Comparison of ENCODE assay signal across 1 cellular context in genomic region chr19:10870501-10870954, GRCh38.
TF ChIP-seq lines count a peak whose summit lies in the region.

No MANE protein-coding gene starts in this region.

TF ChIP-seq in K562, 482 proteins besides CTCF, POLR2A, EP300 and RAD21 (continued from another document and continues in another):
- TF ChIP-seq NR0B1 (IDR thresholded peaks at IDR 0.05; ENCODE audit: partially characterized antibody) (no peak), ZNF431 (CRISPR knock-in tag; IDR thresholded peaks at IDR 0.05) (no peak), RNF219 (CRISPR knock-in tag; IDR thresholded peaks at IDR 0.05) (no peak), FOXP1 (CRISPR knock-in tag; IDR thresholded peaks at IDR 0.05) (no peak), MTA1 (IDR thresholded peaks at IDR 0.05; ENCODE audit: borderline replicate concordance) (no peak), CEBPG (CRISPR knock-in tag; IDR thresholded peaks at IDR 0.05) (no peak), CEBPG (tag; conservative IDR thresholded peaks at IDR 0.05 in 1 of 2, IDR thresholded peaks at IDR 0.05 in 1 of 2) (no peak), DPF2 (IDR thresholded peaks at IDR 0.05) (peak; percentile 90), TCFL5 (CRISPR knock-in tag; conservative IDR thresholded peaks at IDR 0.05) (no peak), PCBP1 (IDR thresholded peaks at IDR 0.05; ENCODE audit: low read depth, low read length, poor library complexity, severe bottlenecking) (no peak), ATF1 (CRISPR knock-in tag; IDR thresholded peaks at IDR 0.05) (no peak), ATF1 (tag; IDR thresholded peaks at IDR 0.05) (no peak), PML (IDR thresholded peaks at IDR 0.05; ENCODE audit: low read length) (no peak), RFX7 (CRISPR knock-in tag; IDR thresholded peaks at IDR 0.05) (no peak), RBM14 (IDR thresholded peaks at IDR 0.05; ENCODE audit: borderline replicate concordance, insufficient read depth, low read depth, low read length) (no peak), NR2C1 (IDR thresholded peaks at IDR 0.05) (peak; percentile 51; the same call in 1 of the 2 replicates), NR2C1 (tag; IDR thresholded peaks at IDR 0.05) (peak; percentile 52; the same call in 1 of the 2 replicates), KAT7 (CRISPR knock-in tag; IDR thresholded peaks at IDR 0.05; ENCODE audit: borderline replicate concordance) (no peak; the same call in 1 of the 2 replicates), ZBTB7A (IDR thresholded peaks at IDR 0.05; ENCODE audit: borderline replicate concordance, control insufficient read depth, low read depth, low read length) (peak; percentile 80; the same call in 1 of the 2 replicates), FOXK1 (CRISPR knock-in tag; IDR thresholded peaks at IDR 0.05; ENCODE audit: borderline replicate concordance) (no peak), NR2C2 (CRISPR knock-in tag; IDR thresholded peaks at IDR 0.05) (no peak), NR2C2 (tag; IDR thresholded peaks at IDR 0.05) (peak; percentile 64; the same call in 1 of the 2 replicates), ZNF384 (IDR thresholded peaks at IDR 0.05; ENCODE audit: low read depth, low read length) (peak; percentile 42; the same call in 1 of the 2 replicates), STAT5A (IDR thresholded peaks at IDR 0.05; ENCODE audit: borderline replicate concordance, low read length) (no peak), SMAD3 (CRISPR knock-in tag; conservative IDR thresholded peaks at IDR 0.05) (no peak), SP2 (IDR thresholded peaks at IDR 0.05; ENCODE audit: extremely low read depth, low read depth, low read length, poor library complexity, severe bottlenecking) (no peak), POLR2B (IDR thresholded peaks at IDR 0.05; ENCODE audit: low read depth, partially characterized antibody) (peak; percentile 70), KDM2B (CRISPR knock-in tag; IDR thresholded peaks at IDR 0.05) (no peak), ZNF133 (CRISPR knock-in tag; IDR thresholded peaks at IDR 0.05) (no peak), PHTF2 (CRISPR knock-in tag; IDR thresholded peaks at IDR 0.05) (no peak), ARID1B (IDR thresholded peaks at IDR 0.05) (peak; percentile 80), RB1 (IDR thresholded peaks at IDR 0.05; ENCODE audit: low read depth) (no peak), ZNF668 (CRISPR knock-in tag; IDR thresholded peaks at IDR 0.05) (no peak), POLR2AphosphoS5 (IDR thresholded peaks at IDR 0.05; ENCODE audit: control insufficient read depth, insufficient read depth, low read depth, low read length) (peak; percentile 61), AFF1 (IDR thresholded peaks at IDR 0.05; ENCODE audit: low read depth in 1 of 2, partially characterized antibody in 2 of 2) (peak in 1 of 2 experiments; percentile 35)
- TF ChIP-seq, protein P1, sequence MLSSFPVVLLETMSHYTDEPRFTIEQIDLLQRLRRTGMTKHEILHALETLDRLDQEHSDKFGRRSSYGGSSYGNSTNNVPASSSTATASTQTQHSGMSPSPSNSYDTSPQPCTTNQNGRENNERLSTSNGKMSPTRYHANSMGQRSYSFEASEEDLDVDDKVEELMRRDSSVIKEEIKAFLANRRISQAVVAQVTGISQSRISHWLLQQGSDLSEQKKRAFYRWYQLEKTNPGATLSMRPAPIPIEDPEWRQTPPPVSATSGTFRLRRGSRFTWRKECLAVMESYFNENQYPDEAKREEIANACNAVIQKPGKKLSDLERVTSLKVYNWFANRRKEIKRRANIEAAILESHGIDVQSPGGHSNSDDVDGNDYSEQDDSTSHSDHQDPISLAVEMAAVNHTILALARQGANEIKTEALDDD (IDR thresholded peaks at IDR 0.05): no peak
- TF ChIP-seq, protein P2, sequence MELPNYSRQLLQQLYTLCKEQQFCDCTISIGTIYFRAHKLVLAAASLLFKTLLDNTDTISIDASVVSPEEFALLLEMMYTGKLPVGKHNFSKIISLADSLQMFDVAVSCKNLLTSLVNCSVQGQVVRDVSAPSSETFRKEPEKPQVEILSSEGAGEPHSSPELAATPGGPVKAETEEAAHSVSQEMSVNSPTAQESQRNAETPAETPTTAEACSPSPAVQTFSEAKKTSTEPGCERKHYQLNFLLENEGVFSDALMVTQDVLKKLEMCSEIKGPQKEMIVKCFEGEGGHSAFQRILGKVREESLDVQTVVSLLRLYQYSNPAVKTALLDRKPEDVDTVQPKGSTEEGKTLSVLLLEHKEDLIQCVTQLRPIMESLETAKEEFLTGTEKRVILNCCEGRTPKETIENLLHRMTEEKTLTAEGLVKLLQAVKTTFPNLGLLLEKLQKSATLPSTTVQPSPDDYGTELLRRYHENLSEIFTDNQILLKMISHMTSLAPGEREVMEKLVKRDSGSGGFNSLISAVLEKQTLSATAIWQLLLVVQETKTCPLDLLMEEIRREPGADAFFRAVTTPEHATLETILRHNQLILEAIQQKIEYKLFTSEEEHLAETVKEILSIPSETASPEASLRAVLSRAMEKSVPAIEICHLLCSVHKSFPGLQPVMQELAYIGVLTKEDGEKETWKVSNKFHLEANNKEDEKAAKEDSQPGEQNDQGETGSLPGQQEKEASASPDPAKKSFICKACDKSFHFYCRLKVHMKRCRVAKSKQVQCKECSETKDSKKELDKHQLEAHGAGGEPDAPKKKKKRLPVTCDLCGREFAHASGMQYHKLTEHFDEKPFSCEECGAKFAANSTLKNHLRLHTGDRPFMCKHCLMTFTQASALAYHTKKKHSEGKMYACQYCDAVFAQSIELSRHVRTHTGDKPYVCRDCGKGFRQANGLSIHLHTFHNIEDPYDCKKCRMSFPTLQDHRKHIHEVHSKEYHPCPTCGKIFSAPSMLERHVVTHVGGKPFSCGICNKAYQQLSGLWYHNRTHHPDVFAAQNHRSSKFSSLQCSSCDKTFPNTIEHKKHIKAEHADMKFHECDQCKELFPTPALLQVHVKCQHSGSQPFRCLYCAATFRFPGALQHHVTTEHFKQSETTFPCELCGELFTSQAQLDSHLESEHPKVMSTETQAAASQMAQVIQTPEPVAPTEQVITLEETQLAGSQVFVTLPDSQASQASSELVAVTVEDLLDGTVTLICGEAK (IDR thresholded peaks at IDR 0.05): peak; percentile 57; the same call in 1 of the 2 replicates
- TF ChIP-seq, protein P2 (CRISPR knock-in tag; IDR thresholded peaks at IDR 0.05): no peak
- TF ChIP-seq, protein P3, sequence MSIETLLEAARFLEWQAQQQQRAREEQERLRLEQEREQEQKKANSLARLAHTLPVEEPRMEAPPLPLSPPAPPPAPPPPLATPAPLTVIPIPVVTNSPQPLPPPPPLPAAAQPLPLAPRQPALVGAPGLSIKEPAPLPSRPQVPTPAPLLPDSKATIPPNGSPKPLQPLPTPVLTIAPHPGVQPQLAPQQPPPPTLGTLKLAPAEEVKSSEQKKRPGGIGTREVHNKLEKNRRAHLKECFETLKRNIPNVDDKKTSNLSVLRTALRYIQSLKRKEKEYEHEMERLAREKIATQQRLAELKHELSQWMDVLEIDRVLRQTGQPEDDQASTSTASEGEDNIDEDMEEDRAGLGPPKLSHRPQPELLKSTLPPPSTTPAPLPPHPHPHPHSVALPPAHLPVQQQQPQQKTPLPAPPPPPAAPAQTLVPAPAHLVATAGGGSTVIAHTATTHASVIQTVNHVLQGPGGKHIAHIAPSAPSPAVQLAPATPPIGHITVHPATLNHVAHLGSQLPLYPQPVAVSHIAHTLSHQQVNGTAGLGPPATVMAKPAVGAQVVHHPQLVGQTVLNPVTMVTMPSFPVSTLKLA (conservative IDR thresholded peaks at IDR 0.05): no peak
- TF ChIP-seq, protein P4, sequence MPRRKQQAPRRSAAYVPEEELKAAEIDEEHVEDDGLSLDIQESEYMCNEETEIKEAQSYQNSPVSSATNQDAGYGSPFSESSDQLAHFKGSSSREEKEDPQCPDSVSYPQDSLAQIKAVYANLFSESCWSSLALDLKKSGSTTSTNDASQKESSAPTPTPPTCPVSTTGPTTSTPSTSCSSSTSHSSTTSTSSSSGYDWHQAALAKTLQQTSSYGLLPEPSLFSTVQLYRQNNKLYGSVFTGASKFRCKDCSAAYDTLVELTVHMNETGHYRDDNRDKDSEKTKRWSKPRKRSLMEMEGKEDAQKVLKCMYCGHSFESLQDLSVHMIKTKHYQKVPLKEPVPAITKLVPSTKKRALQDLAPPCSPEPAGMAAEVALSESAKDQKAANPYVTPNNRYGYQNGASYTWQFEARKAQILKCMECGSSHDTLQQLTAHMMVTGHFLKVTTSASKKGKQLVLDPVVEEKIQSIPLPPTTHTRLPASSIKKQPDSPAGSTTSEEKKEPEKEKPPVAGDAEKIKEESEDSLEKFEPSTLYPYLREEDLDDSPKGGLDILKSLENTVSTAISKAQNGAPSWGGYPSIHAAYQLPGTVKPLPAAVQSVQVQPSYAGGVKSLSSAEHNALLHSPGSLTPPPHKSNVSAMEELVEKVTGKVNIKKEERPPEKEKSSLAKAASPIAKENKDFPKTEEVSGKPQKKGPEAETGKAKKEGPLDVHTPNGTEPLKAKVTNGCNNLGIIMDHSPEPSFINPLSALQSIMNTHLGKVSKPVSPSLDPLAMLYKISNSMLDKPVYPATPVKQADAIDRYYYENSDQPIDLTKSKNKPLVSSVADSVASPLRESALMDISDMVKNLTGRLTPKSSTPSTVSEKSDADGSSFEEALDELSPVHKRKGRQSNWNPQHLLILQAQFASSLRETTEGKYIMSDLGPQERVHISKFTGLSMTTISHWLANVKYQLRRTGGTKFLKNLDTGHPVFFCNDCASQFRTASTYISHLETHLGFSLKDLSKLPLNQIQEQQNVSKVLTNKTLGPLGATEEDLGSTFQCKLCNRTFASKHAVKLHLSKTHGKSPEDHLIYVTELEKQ (CRISPR knock-in tag; IDR thresholded peaks at IDR 0.05): no peak
